21 cellular contexts compared by ENCODE assay signal in genomic region chr6:26129656-26130055, GRCh38. TPM values are rescaled to one million over a fixed set of nuclear protein-coding genes. Genes with fewer than 3 reads are reported as not detected.
DNase-seq lines count a peak whose midpoint lies in the region; ATAC-seq and TF ChIP-seq lines count a peak whose summit lies in the region.
"Had no signal": no experiment of that assay in that cellular context is flagged by ENCODE, and none has a peak within 500 bp of the region (broad histone marks: within the 10 kb centered on the region; RNA-seq: fewer than 3 reads in every experiment).

No MANE protein-coding gene starts in this region.

- POLR2A ChIA-PET in A673 (lab: Charles Lee; ENCODE audit: low non-redundant PET): no interaction called here
- POLR2A ChIA-PET in CD8-positive, alpha-beta memory T cell (lab: Charles Lee): interaction anchor here (0.7 to 8.4 kb wide), 2 partner anchors 26 to 29 kb away, joined by 5 to 958 read pairs; a partner anchor contains a TSS
- POLR2A ChIA-PET in T-cell (lab: Charles Lee): no interaction called here

- H3K27ac ChIP-seq in A673 (ENCODE audit: low read depth, low read length, poor library complexity, severe bottlenecking) (peak overlapping the region; percentile 49), endodermal cell (ENCODE audit: low read depth, low read length) (no peak overlapping the region)
- no peak overlapping the region for H3K27ac ChIP-seq in CD8-positive, alpha-beta memory T cell (ENCODE audit: low read depth, low read length)
- H3K27ac ChIP-seq: body of pancreas, upper lobe of right lung had no signal

- ATAC-seq in T-cell (replicated peaks in 1 of 4): peak in 2 of 4 experiments; percentile 39 to 48
- no peak for ATAC-seq in GM21576 (IDR thresholded peaks at IDR 0.05; ENCODE audit: unreplicated experiment)
- ATAC-seq: body of pancreas, left lobe of liver, sciatic nerve, upper lobe of right lung had no signal

- H3K36me3 Mint-ChIP-seq in CD8-positive, alpha-beta memory T cell: peaks cover 4 to 62% (median 21%) of the 10 kb centered on the region in 3 donors
- peaks cover 55% of the 10 kb centered on the region for H3K36me3 Mint-ChIP-seq in T-cell
- H3K36me3 Mint-ChIP-seq in endodermal cell (ENCODE audit: low read depth): peaks cover 4% of the 10 kb centered on the region

- peaks cover 0 to 3% of the 10 kb centered on the region in 2 donors for H3K27me3 Mint-ChIP-seq in CD8-positive, alpha-beta memory T cell
- no peaks in the 10 kb centered on the region for H3K27me3 Mint-ChIP-seq in T-cell
- peaks cover 17% of the 10 kb centered on the region for H3K27me3 Mint-ChIP-seq in endodermal cell (ENCODE audit: insufficient read depth)

- H3K4me3 Mint-ChIP-seq in CD8-positive, alpha-beta memory T cell: peak overlapping the region in 4 of 7 donors; percentile 1 to 37 (median 20)
- H3K4me3 Mint-ChIP-seq in T-cell (peak overlapping the region in 2 of 3 donors; percentile 26 to 36), endodermal cell (no peak overlapping the region)

- H3K9me3 ChIP-seq in A673 (ENCODE audit: low read depth, low read length, poor library complexity, severe bottlenecking) (no peaks in the 10 kb centered on the region), iPS-15b (ENCODE audit: control insufficient read depth, insufficient read depth, low read length) (no peaks in the 10 kb centered on the region), endodermal cell (ENCODE audit: control insufficient read depth, low read length) (no peaks in the 10 kb centered on the region)
- H3K9me3 ChIP-seq in CD8-positive, alpha-beta memory T cell (ENCODE audit: low read length): no peaks in the 10 kb centered on the region
- H3K9me3 ChIP-seq: body of pancreas, upper lobe of right lung had no signal

- CTCF ChIA-PET in A673 (lab: Charles Lee) (no interaction called here), T-cell (lab: Charles Lee) (no interaction called here)
- CTCF ChIA-PET in CD8-positive, alpha-beta memory T cell (lab: Charles Lee): no interaction called here

- H3K27me3 ChIP-seq in A673 (replicated peaks; ENCODE audit: insufficient read depth, low read depth, low read length, poor library complexity) (no peaks in the 10 kb centered on the region), iPS-15b (ENCODE audit: control insufficient read depth, insufficient read depth, low read length) (no peaks in the 10 kb centered on the region), endodermal cell (ENCODE audit: control insufficient read depth, insufficient read depth, low read length, poor library complexity, severe bottlenecking) (peaks cover 25% of the 10 kb centered on the region)
- no peaks in the 10 kb centered on the region for H3K27me3 ChIP-seq in CD8-positive, alpha-beta memory T cell (ENCODE audit: insufficient read depth, low read length, poor library complexity, severe bottlenecking)
- H3K27me3 ChIP-seq: body of pancreas, upper lobe of right lung had no signal

- intact Hi-C loops in A673 (cut with micrococcal nuclease; ENCODE audit: unreplicated experiment): no loop called here

- DNase-seq in A673 (ENCODE audit: low spot score): no peak
- peak in 2 of 5 donors; percentile 10 to 43 for DNase-seq in CD8-positive, alpha-beta memory T cell
- no peak for DNase-seq in T-cell
- no peak for DNase-seq in endodermal cell
- no peak for DNase-seq in activated CD4-positive, CD25-positive, alpha-beta regulatory T cell treated with anti-CD3 and anti-CD28 coated beads, Interleukin-2, amount 50 U/mL, for 72 hours
- no peak for DNase-seq in kidney glomerular epithelial cell (lab: John Stamatoyannopoulos, UW)
- DNase-seq: activated CD8-positive, alpha-beta memory T cell treated with anti-CD3 and anti-CD28 coated beads, Interleukin-2, amount 50 U/mL, for 4 hours; activated gamma-delta T cell treated with Interleukin-2 at 50 U/mL for 16 hours; body of pancreas; cortex of kidney; Karpas-422; NCI-H1417; NCI-H526 treated with DMSO at 0.1 percent for 48 hours; OCI-M1; SIG-M5; T-helper 9 cell; upper lobe of right lung had no signal

- no TSS peak for BruUV-seq in A673 (replicated peaks; lab: Mats Ljungman, UMichigan)

- peaks cover 0 to 2% (median 0%) of the 10 kb centered on the region in 5 donors for H3K9me3 Mint-ChIP-seq in CD8-positive, alpha-beta memory T cell
- H3K9me3 Mint-ChIP-seq in T-cell (no peaks in the 10 kb centered on the region), endodermal cell (no peaks in the 10 kb centered on the region)

- H3K9ac ChIP-seq in iPS-15b (ENCODE audit: low read depth, low read length) (peak overlapping the region; percentile 41), endodermal cell (ENCODE audit: extremely low read depth, low read length, poor library complexity, severe bottlenecking) (no peak overlapping the region)

- no peak overlapping the region for H3K4me3 ChIP-seq in A673 (ENCODE audit: low read depth, low read length, poor library complexity, severe bottlenecking)
- H3K4me3 ChIP-seq in CD8-positive, alpha-beta memory T cell (ENCODE audit: low read length): no peak overlapping the region
- H3K4me3 ChIP-seq in iPS-15b (ENCODE audit: low read depth, low read length): no peak overlapping the region
- no peak overlapping the region for H3K4me3 ChIP-seq in endodermal cell (ENCODE audit: low read length)
- H3K4me3 ChIP-seq: body of pancreas, upper lobe of right lung had no signal

- TF ChIP-seq CTCF in A673 (conservative IDR thresholded peaks at IDR 0.05; ENCODE audit: low read depth, low read length): no peak
- no peak for TF ChIP-seq CTCF in endodermal cell (conservative IDR thresholded peaks at IDR 0.05)

- peaks cover 11% of the 10 kb centered on the region for H3K36me3 ChIP-seq in A673 (ENCODE audit: insufficient read depth, low read length, poor library complexity, severe bottlenecking)
- no peaks in the 10 kb centered on the region for H3K36me3 ChIP-seq in CD8-positive, alpha-beta memory T cell (ENCODE audit: insufficient read depth, low read length)
- no peaks in the 10 kb centered on the region for H3K36me3 ChIP-seq in iPS-15b (ENCODE audit: control insufficient read depth, insufficient read depth, low read length)
- no peaks in the 10 kb centered on the region for H3K36me3 ChIP-seq in endodermal cell (ENCODE audit: control insufficient read depth, insufficient read depth, low read length)

- peaks cover 39 to 69% (median 66%) of the 10 kb centered on the region in 3 donors for H3K4me1 Mint-ChIP-seq in CD8-positive, alpha-beta memory T cell
- H3K4me1 Mint-ChIP-seq in T-cell (peaks cover 58 to 71% (median 69%) of the 10 kb centered on the region in 3 donors), endodermal cell (peaks cover 16% of the 10 kb centered on the region)

- H3K4me1 ChIP-seq in A673 (ENCODE audit: insufficient read depth, low read length, poor library complexity, severe bottlenecking) (peaks cover 36% of the 10 kb centered on the region), iPS-15b (ENCODE audit: control insufficient read depth, insufficient read depth, low read length) (no peaks in the 10 kb centered on the region), endodermal cell (ENCODE audit: control insufficient read depth, insufficient read depth, low read length) (peaks cover 3% of the 10 kb centered on the region)
- H3K4me1 ChIP-seq in CD8-positive, alpha-beta memory T cell (ENCODE audit: insufficient read depth, low read length): peaks cover 36% of the 10 kb centered on the region

- H3K27ac Mint-ChIP-seq in CD8-positive, alpha-beta memory T cell: peak overlapping the region in 3 of 8 donors; percentile 11 to 40 (median 23)
- H3K27ac Mint-ChIP-seq in T-cell (peak overlapping the region; percentile 33 to 56), endodermal cell (no peak overlapping the region)

- WGBS in endodermal cell (ENCODE audit: insufficient coverage in 1 of 2, insufficient read length in 1 of 2), 2 experiments: 95% methylated on average over 1 of the region's 1 CpG; no CpG with 5 or more reads in 1 of the 2 experiments

RNA-seq across cellular contexts. Expression of gene HFE, which starts 42.4 kb away (rescaled TPM):
- total RNA-seq in A673 (2021) (7.8 and 11.5 TPM in 2 replicates), T-cell (1 to 10 TPM; 1.0 to 2.4 (median 1.8) TPM), endodermal cell (1 to 10 TPM; 1.8 to 2.1 TPM)
- 1 to 10 TPM in 1 of 2 experiments, under 1 TPM in 1; 0.37 to 1.1 TPM for total RNA-seq in CD8-positive, alpha-beta memory T cell
- 4.8 TPM for polyA plus RNA-seq in CD8-positive, alpha-beta memory T cell
- polyA plus RNA-seq in endodermal cell (2013, experiment 1 of 2): 2.7 TPM
- polyA plus RNA-seq in endodermal cell (2013, experiment 2 of 2): 1.7 TPM
